ENCODE assay signal across 22 cellular contexts in the genomic region with DNA sequence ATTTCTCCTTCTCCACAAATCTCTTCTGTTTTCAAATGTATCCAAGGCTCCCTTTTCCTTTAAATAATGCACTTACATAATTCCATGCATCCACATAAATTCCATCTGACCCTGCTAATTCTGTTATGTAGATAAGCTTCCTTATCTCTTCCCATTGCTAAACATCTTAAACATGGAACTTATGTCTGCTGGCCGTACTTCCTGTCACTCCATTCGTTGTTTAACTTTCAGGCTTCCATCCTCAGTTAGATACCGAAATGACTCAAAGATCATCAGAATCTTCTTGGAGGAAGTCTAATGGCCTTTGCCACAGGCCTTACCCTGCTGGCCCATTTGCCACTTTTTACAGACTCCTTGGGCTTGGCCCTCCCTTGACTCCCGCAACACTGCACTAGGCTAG.
A peak's percentile ranks its signal among the peaks of the same experiment; 100 is the strongest.
DNase-seq lines count a peak whose midpoint lies in the region; ATAC-seq, FAIRE-seq and TF ChIP-seq lines count a peak whose summit lies in the region.
"Had no signal": no experiment of that assay in that cellular context is flagged by ENCODE, and none has a peak within 500 bp of the region (broad histone marks: within the 10 kb centered on the region; RNA-seq: fewer than 3 reads in every experiment).

No MANE protein-coding gene starts in this region.

- H3K9me3 ChIP-seq in IMR-90 (ENCODE audit: control insufficient read depth, insufficient read depth, low read length) (no peaks in the 10 kb centered on the region), astrocyte (ENCODE audit: insufficient read depth, low read depth, low read length) (no peaks in the 10 kb centered on the region), mesodermal cell (ENCODE audit: control insufficient read depth, low read length) (no peaks in the 10 kb centered on the region)
- H3K9me3 ChIP-seq: A549, Caco-2 had no signal

- H2BK15ac ChIP-seq in IMR-90 (ENCODE audit: low read depth, low read length): peak overlapping the region; percentile 61; the same call in 2 of the 3 replicates

- no peaks in the 10 kb centered on the region for H3K36me3 Mint-ChIP-seq in astrocyte (ENCODE audit: low read depth, unreplicated experiment)

- intact Hi-C loops in IMR-90 (cut with micrococcal nuclease): loop anchor here (2.0 kb wide), 1 partner anchor 21 kb away; no protein-coding TSS in a partner anchor

- H3K4me1 Mint-ChIP-seq in astrocyte (ENCODE audit: low read depth, unreplicated experiment): peaks cover 27% of the 10 kb centered on the region

- H3K4me2 ChIP-seq in IMR-90 (ENCODE audit: low read depth, low read length) (no peak overlapping the region), astrocyte (ENCODE audit: low read length) (no peak overlapping the region)
- H3K4me2 ChIP-seq: A549, BLaER1 had no signal

- no peak for TF ChIP-seq POLR2A in IMR-90 (IDR thresholded peaks at IDR 0.05; ENCODE audit: low read depth, low read length)

- no peaks in the 10 kb centered on the region for H3K36me3 ChIP-seq in IMR-90 (ENCODE audit: control insufficient read depth, insufficient read depth, low read length)
- no peaks in the 10 kb centered on the region for H3K36me3 ChIP-seq in astrocyte (ENCODE audit: insufficient read depth, low read length)
- no peaks in the 10 kb centered on the region for H3K36me3 ChIP-seq in mesodermal cell (ENCODE audit: control insufficient read depth, insufficient read depth, low read length)
- H3K36me3 ChIP-seq: BLaER1 had no signal

- peak overlapping the region; percentile 23; the same call in 1 of the 2 replicates for H4K5ac ChIP-seq in IMR-90 (ENCODE audit: low read depth, low read length)

- TF ChIP-seq RAD21 in IMR-90 (IDR thresholded peaks at IDR 0.05; ENCODE audit: low read length): no peak

- FAIRE-seq in astrocyte (lab: Jason Lieb, UNC): peak; percentile 60
- FAIRE-seq: A549 had no signal

- dilution Hi-C loops in IMR-90 (cut with HindIII; ENCODE audit: low sequenced_read_pairs, unreplicated experiment): no loop called here

- H3K27ac ChIP-seq in IMR-90 (ENCODE audit: insufficient read depth, low read length): 0 out of 2 replicates have a peak overlapping the region, but pooled peaks have one; percentile 25
- H3K27ac ChIP-seq in astrocyte (ENCODE audit: low read depth, low read length): no peak overlapping the region
- peak overlapping the region; percentile 19 for H3K27ac ChIP-seq in mesodermal cell (ENCODE audit: low read depth, low read length, severe bottlenecking)
- H3K27ac ChIP-seq: BLaER1, RWPE1 had no signal

- H3K23ac ChIP-seq in IMR-90 (ENCODE audit: low read depth, low read length): peak overlapping the region; percentile 70; the same call in 1 of the 2 replicates

- H3K79me1 ChIP-seq in IMR-90 (ENCODE audit: low read depth in 1 of 2, low read length in 2 of 2): no peaks in the 10 kb centered on the region

- H2AFZ ChIP-seq in IMR-90 (replicated peaks; ENCODE audit: low read length, poor library complexity) (peak overlapping the region; percentile 82), astrocyte (ENCODE audit: low read depth, low read length) (no peak overlapping the region)

- peak overlapping the region; percentile 77 for H4K91ac ChIP-seq in IMR-90 (ENCODE audit: insufficient read depth, low read depth, low read length)

- DNase-seq in IMR-90 (peak; percentile 19), astrocyte (ENCODE audit: low read depth) (no peak), activated gamma-delta T cell treated with Interleukin-2 at 50 U/mL for 16 hours (no peak), NCI-H524 treated with DMSO at 0.1 percent for 48 hours (lab: John Stamatoyannopoulos, UW) (no peak), amniotic stem cell (lab: John Stamatoyannopoulos, UW) (no peak)
- DNase-seq in stimulated activated CD4-positive, alpha-beta T cell treated with anti-CD3 and anti-CD28 coated beads, Interleukin-4, amount 100 ng/mL, for 1 hour: no peak
- DNase-seq: Caco-2; CD4-positive, alpha-beta T cell; DMS 273 treated with DMSO at 0.1 percent for 48 hours; DMS79 treated with DMSO at 0.1 percent for 48 hours; H9; NCI-H1092; NCI-H1436; NCI-H1930; NCI-H510A treated with DMSO at 0.1 percent for 48 hours; NCI-H774; NK-92 treated with Interleukin-12 subunit alpha and Interleukin-12 subunit beta, amount 100 ng/mL, for 24 hours; SHP77 treated with DMSO at 0.1 percent for 48 hours had no signal

- WGBS in IMR-90 (ENCODE audit: extremely low coverage in 2 of 2, insufficient read length in 1 of 2), 2 experiments: 83% methylated on average over 1 of the region's 4 CpGs; no CpG with 5 or more reads in 1 of the 2 experiments
- WGBS in mesodermal cell (ENCODE audit: insufficient coverage in 2 of 2), 2 experiments: 96 to 100% methylated on average over 4 of the region's 4 CpGs

- H3K4me1 ChIP-seq in IMR-90 (ENCODE audit: control insufficient read depth, insufficient read depth, low read length): peaks cover 4% of the 10 kb centered on the region
- peaks cover 12% of the 10 kb centered on the region for H3K4me1 ChIP-seq in astrocyte (ENCODE audit: insufficient read depth, low read length)
- H3K4me1 ChIP-seq in mesodermal cell (ENCODE audit: control insufficient read depth, insufficient read depth, low read length, poor library complexity, severe bottlenecking): peaks cover 18% of the 10 kb centered on the region

- no peaks in the 10 kb centered on the region for H3K27me3 Mint-ChIP-seq in astrocyte (ENCODE audit: low read depth, unreplicated experiment)
- H3K27me3 Mint-ChIP-seq: CD4-positive, alpha-beta T cell had no signal

- H2BK120ac ChIP-seq in IMR-90 (ENCODE audit: low read depth, low read length): peak overlapping the region; percentile 95

- peak overlapping the region; percentile 28 to 79; a peak in 3 of 4 replicates for H4K8ac ChIP-seq in IMR-90 (ENCODE audit: low read depth in 2 of 2, low read length in 2 of 2)

- H3K27me3 ChIP-seq in IMR-90 (ENCODE audit: control insufficient read depth, insufficient read depth, low read length): no peaks in the 10 kb centered on the region
- no peaks in the 10 kb centered on the region for H3K27me3 ChIP-seq in astrocyte (ENCODE audit: insufficient read depth, low read length)
- H3K27me3 ChIP-seq: BLaER1 had no signal

- peaks cover 7% of the 10 kb centered on the region for H3K9me1 ChIP-seq in IMR-90 (ENCODE audit: insufficient read depth, low read length)

- in situ Hi-C loops in IMR-90 (cut with MboI; ENCODE audit: low sequenced_read_pairs): no loop called here

- CTCF ChIA-PET in IMR-90 (lab: Yijun Ruan, JAX): no interaction called here

- H4K20me1 ChIP-seq in IMR-90 (ENCODE audit: insufficient read depth, low read length): no peaks in the 10 kb centered on the region
- H4K20me1 ChIP-seq in astrocyte (ENCODE audit: insufficient read depth, low read length): no peaks in the 10 kb centered on the region
- H4K20me1 ChIP-seq: BLaER1 had no signal

- peak overlapping the region; percentile 95 for H2BK20ac ChIP-seq in IMR-90 (ENCODE audit: low read depth, low read length)

- peaks cover 9% of the 10 kb centered on the region for H3K9me3 Mint-ChIP-seq in astrocyte (ENCODE audit: unreplicated experiment)
- H3K9me3 Mint-ChIP-seq: H9 had no signal

- H2AK9ac ChIP-seq in IMR-90 (replicated peaks; ENCODE audit: low read depth, low read length, poor library complexity): no peak overlapping the region

- H3K4me3 ChIP-seq in IMR-90 (ENCODE audit: insufficient read depth, low read depth, low read length): no peak overlapping the region
- no peak overlapping the region for H3K4me3 ChIP-seq in astrocyte (ENCODE audit: insufficient read depth, low read depth, low read length)
- H3K4me3 ChIP-seq in mesodermal cell (ENCODE audit: extremely low read depth, insufficient read depth, low read length, poor library complexity, severe bottlenecking): no peak overlapping the region
- H3K4me3 ChIP-seq: A549, BLaER1 had no signal

- H3K9ac ChIP-seq in IMR-90 (ENCODE audit: low read depth, low read length): no peak overlapping the region
- H3K9ac ChIP-seq in astrocyte (ENCODE audit: low read length): no peak overlapping the region
- H3K9ac ChIP-seq: BLaER1 had no signal

- TF ChIP-seq CTCF in IMR-90 (conservative IDR thresholded peaks at IDR 0.05; ENCODE audit: low read depth, low read length): no peak
- no peak for TF ChIP-seq CTCF in astrocyte (IDR thresholded peaks at IDR 0.05; ENCODE audit: insufficient read depth, low read depth, low read length)

- H3K18ac ChIP-seq in IMR-90 (ENCODE audit: low read depth, low read length): peak overlapping the region; percentile 83; the same call in 1 of the 2 replicates

- no TSS peak for BruUV-seq in IMR-90 (replicated peaks; lab: Mats Ljungman, UMichigan)

- no peak; the same call in 1 of the 2 replicates for ATAC-seq in IMR-90 (ENCODE audit: low read depth)
- ATAC-seq: A549 had no signal

- no peak overlapping the region for H3K4me3 Mint-ChIP-seq in astrocyte (ENCODE audit: unreplicated experiment)
- H3K4me3 Mint-ChIP-seq: CD4-positive, alpha-beta T cell; H9 had no signal

- H3K27ac Mint-ChIP-seq in astrocyte (ENCODE audit: unreplicated experiment): no peak overlapping the region
- H3K27ac Mint-ChIP-seq: CD4-positive, alpha-beta T cell; H9 had no signal

- POLR2A ChIA-PET in IMR-90 (lab: Charles Lee; ENCODE audit: unreplicated experiment): no interaction called here

- peak overlapping the region; percentile 67 for H2BK5ac ChIP-seq in IMR-90 (ENCODE audit: low read depth, low read length, poor library complexity, severe bottlenecking)

- peak overlapping the region; percentile 81 for H3K14ac ChIP-seq in IMR-90 (replicated peaks; ENCODE audit: low read depth, low read length)

- no peaks in the 10 kb centered on the region for H3K79me2 ChIP-seq in astrocyte (ENCODE audit: insufficient read depth, low read length)

- H3K4ac ChIP-seq in IMR-90 (ENCODE audit: low read depth, low read length): peak overlapping the region; percentile 86

- H3K56ac ChIP-seq in IMR-90 (ENCODE audit: extremely low read depth, insufficient read depth, low read length): 0 out of 2 replicates have a peak overlapping the region, but pooled peaks have one; percentile 6

- H2AK5ac ChIP-seq in IMR-90 (ENCODE audit: low read depth, low read length): peak overlapping the region; percentile 70

TF ChIP-seq in IMR-90, 13 proteins besides CTCF, POLR2A, EP300 and RAD21 (continues in another document):
- TF ChIP-seq RCOR1 (IDR thresholded peaks at IDR 0.05; ENCODE audit: insufficient replicate concordance, low read length) (no peak), MXI1 (IDR thresholded peaks at IDR 0.05; ENCODE audit: borderline replicate concordance, low read depth, low read length) (no peak), FOS (IDR thresholded peaks at IDR 0.05; ENCODE audit: low read depth, low read length) (no peak)
- TF ChIP-seq, protein P1, sequence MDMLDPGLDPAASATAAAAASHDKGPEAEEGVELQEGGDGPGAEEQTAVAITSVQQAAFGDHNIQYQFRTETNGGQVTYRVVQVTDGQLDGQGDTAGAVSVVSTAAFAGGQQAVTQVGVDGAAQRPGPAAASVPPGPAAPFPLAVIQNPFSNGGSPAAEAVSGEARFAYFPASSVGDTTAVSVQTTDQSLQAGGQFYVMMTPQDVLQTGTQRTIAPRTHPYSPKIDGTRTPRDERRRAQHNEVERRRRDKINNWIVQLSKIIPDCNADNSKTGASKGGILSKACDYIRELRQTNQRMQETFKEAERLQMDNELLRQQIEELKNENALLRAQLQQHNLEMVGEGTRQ (IDR thresholded peaks at IDR 0.05; ENCODE audit: low read depth, low read length): no peak
